In the genomic region with DNA sequence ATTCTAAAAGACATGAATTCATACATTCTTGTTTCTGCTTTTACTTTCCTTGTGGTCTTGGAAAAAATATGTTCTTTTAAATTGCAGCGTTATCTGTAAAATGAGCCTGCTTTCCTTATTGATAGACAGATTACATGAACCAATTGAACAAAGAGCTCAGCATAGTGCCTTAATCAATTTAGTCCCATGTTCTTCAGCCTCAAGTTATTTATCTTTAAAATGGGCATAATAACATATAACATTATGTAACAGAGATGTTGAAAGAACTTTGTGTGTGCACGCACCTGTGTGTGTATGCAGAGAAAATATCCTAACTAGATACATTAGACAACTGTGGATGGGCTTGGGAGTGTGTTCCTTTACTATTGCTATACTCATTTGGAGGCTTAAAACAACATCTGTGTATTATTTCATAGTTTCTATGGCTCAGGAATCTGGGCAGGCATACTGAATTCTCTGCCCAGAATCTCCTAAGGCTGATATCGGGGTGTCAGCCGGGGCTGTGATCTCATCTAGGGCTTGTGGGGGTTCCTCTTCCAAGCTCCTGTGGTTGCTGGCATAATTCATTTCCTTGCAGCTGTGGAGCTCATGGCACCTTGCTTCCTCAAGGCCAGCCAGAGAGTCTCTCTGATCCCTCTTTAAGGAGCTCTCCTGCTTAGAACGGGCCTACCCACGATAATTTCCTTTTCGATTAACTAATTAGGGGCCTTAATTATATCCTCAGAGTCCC, we compare ENCODE assay signal across 19 cellular contexts.
A peak's percentile ranks its signal among the peaks of the same experiment; 100 is the strongest.
DNase-seq lines count a peak whose midpoint lies in the region; ATAC-seq and TF ChIP-seq lines count a peak whose summit lies in the region.
"Had no signal": no experiment of that assay in that cellular context is flagged by ENCODE, and none has a peak within 500 bp of the region (broad histone marks: within the 10 kb centered on the region; RNA-seq: fewer than 3 reads in every experiment).

No MANE protein-coding gene starts in this region.

- H3K4me2 ChIP-seq in mesendoderm (ENCODE audit: low read length), result no peak overlapping the region

- TF ChIP-seq CTCF in gastrocnemius medialis (IDR thresholded peaks at IDR 0.05 in 4 of 5, conservative IDR thresholded peaks at IDR 0.05 in 1 of 5), result no peak

- H4K8ac ChIP-seq in mesendoderm (ENCODE audit: low read depth, low read length), result no peak overlapping the region

- DNase-seq in Right ventricle myocardium superior, result no peak
- no peak for DNase-seq in left ventricle myocardium superior
- peak; percentile 34 for DNase-seq in NCI-H69 (lab: John Stamatoyannopoulos, UW)
- no peak for DNase-seq in gastrocnemius medialis
- DNase-seq in mesendoderm, result no peak
- DNase-seq in glomerular visceral epithelial cell (ENCODE audit: extremely low spot score), result no peak
- DNase-seq: Calu3; CD4-positive, CD25-positive, alpha-beta regulatory T cell; DMS79 treated with DMSO at 0.1 percent for 48 hours; IMR-90; NCI-H1436 treated with DMSO at 0.1 percent for 48 hours; NCI-H2081; NCI-H524 treated with DMSO at 0.1 percent for 48 hours; NK-92 treated with Interleukin-12 subunit alpha and Interleukin-12 subunit beta, amount 100 ng/mL, for 24 hours; OCI-M1; RPMI8226 had no signal

- no peaks in the 10 kb centered on the region for H3K36me3 ChIP-seq in ectodermal cell (ENCODE audit: control insufficient read depth, insufficient read depth, low read length)
- no peaks in the 10 kb centered on the region for H3K36me3 ChIP-seq in gastrocnemius medialis
- H3K36me3 ChIP-seq in mesendoderm (ENCODE audit: control insufficient read depth, insufficient read depth, low read length), result no peaks in the 10 kb centered on the region
- H3K36me3 ChIP-seq: SJSA1 had no signal

- H3K27me3 ChIP-seq in ectodermal cell (ENCODE audit: control insufficient read depth, insufficient read depth, low read length, poor library complexity, severe bottlenecking), result no peaks in the 10 kb centered on the region
- no peaks in the 10 kb centered on the region for H3K27me3 ChIP-seq in gastrocnemius medialis
- no peaks in the 10 kb centered on the region for H3K27me3 ChIP-seq in mesendoderm (ENCODE audit: insufficient read depth, low read length, poor library complexity)
- H3K27me3 ChIP-seq: SJSA1 had no signal

- H3K9me3 ChIP-seq in ectodermal cell (ENCODE audit: control insufficient read depth, low read length) (no peaks in the 10 kb centered on the region), gastrocnemius medialis (no peaks in the 10 kb centered on the region)
- H3K9me3 ChIP-seq: SJSA1 had no signal

- peaks cover 15% of the 10 kb centered on the region for H3K79me1 ChIP-seq in mesendoderm (ENCODE audit: low read length)

- H3K4me1 ChIP-seq in ectodermal cell (ENCODE audit: control insufficient read depth, insufficient read depth, low read length), result peaks cover 3% of the 10 kb centered on the region
- peaks cover 56 to 64% of the 10 kb centered on the region in 2 donors for H3K4me1 ChIP-seq in gastrocnemius medialis
- peaks cover 2% of the 10 kb centered on the region for H3K4me1 ChIP-seq in mesendoderm (ENCODE audit: control insufficient read depth, low read depth, low read length)
- H3K4me1 ChIP-seq: SJSA1 had no signal

- no peak overlapping the region for H2BK120ac ChIP-seq in mesendoderm (ENCODE audit: low read depth, low read length)

- peaks cover 43% of the 10 kb centered on the region for H3K79me2 ChIP-seq in mesendoderm (ENCODE audit: control insufficient read depth, insufficient read depth, low read length)

- H2BK15ac ChIP-seq in mesendoderm (replicated peaks; ENCODE audit: low read depth), result no peak overlapping the region

- H3K9ac ChIP-seq in mesendoderm (ENCODE audit: low read length), result no peak overlapping the region

- intact Hi-C loops in Right ventricle myocardium superior (cut with DNase I), result no loop called here
- intact Hi-C loops in left ventricle myocardium superior (cut with micrococcal nuclease), result no loop called here
- intact Hi-C loops in gastrocnemius medialis (cut with DNase I; ENCODE audit: low total_unique reads), result no loop called here

- no peak overlapping the region for H2AK5ac ChIP-seq in mesendoderm (ENCODE audit: low read length)

- no peak overlapping the region for H3K4ac ChIP-seq in mesendoderm (ENCODE audit: low read depth, low read length)

- in situ Hi-C loops in gastrocnemius medialis (cut with MboI; ENCODE audit: low sequenced_read_pairs in 4 of 4), result loop anchor here in 2 of 4 donors (25.0 kb wide), 1 partner anchor 184 kb away; the partner anchor contains the start of gene ARID1B (in 2 of the 2)

- peak overlapping the region; percentile 4 for H3K27ac ChIP-seq in ectodermal cell (ENCODE audit: insufficient read depth, low read depth, low read length, poor library complexity, severe bottlenecking)
- H3K27ac ChIP-seq in gastrocnemius medialis, result peak overlapping the region in 3 of 4 donors; percentile 9 to 23 (median 12)
- H3K27ac ChIP-seq in mesendoderm (ENCODE audit: low read depth, low read length), result no peak overlapping the region
- H3K27ac ChIP-seq: SJSA1 had no signal

- no peak overlapping the region for H3K56ac ChIP-seq in mesendoderm (ENCODE audit: low read length)

- no peak overlapping the region for H3K23ac ChIP-seq in mesendoderm (ENCODE audit: low read length)

- no peak overlapping the region for H3K18ac ChIP-seq in mesendoderm (ENCODE audit: low read length)

- no peak overlapping the region for H4K5ac ChIP-seq in mesendoderm (ENCODE audit: low read length)

- peak; percentile 10 for ATAC-seq in Right ventricle myocardium superior (ENCODE audit: poor library complexity)
- no peak for ATAC-seq in left ventricle myocardium superior
- peak in 1 of 2 donors; percentile 31 for ATAC-seq in gastrocnemius medialis
- ATAC-seq in GM21576 (IDR thresholded peaks at IDR 0.05; ENCODE audit: unreplicated experiment), result no peak

- H3K4me3 ChIP-seq in ectodermal cell (ENCODE audit: insufficient read depth, low read depth, low read length), result no peak overlapping the region
- no peak overlapping the region for H3K4me3 ChIP-seq in gastrocnemius medialis
- H3K4me3 ChIP-seq in mesendoderm (ENCODE audit: low read length), result no peak overlapping the region
- H3K4me3 ChIP-seq: SJSA1 had no signal

- WGBS in ectodermal cell, 2 experiments, result 84 to 85% methylated on average over 6 to 7 of the region's 7 CpGs
- no CpG with 5 or more reads among the region's 7 CpGs for WGBS in mesendoderm (ENCODE audit: extremely low coverage, insufficient coverage, low lambda C conversion rate)

- no peak for TF ChIP-seq POLR2A in gastrocnemius medialis (IDR thresholded peaks at IDR 0.05)

- H2BK5ac ChIP-seq in mesendoderm (ENCODE audit: low read length), result no peak overlapping the region
